Comparison of ENCODE assay signal across 22 cellular contexts in genomic region chr12:92619730-92620684, GRCh38.
DNase-seq lines count a peak whose midpoint lies in the region; ATAC-seq and TF ChIP-seq lines count a peak whose summit lies in the region.
"Had no signal": no experiment of that assay in that cellular context is flagged by ENCODE, and none has a peak within 500 bp of the region (broad histone marks: within the 10 kb centered on the region; RNA-seq: fewer than 3 reads in every experiment).

No MANE protein-coding gene starts in this region.

- H3K27me3 ChIP-seq in breast epithelium (no peaks in the 10 kb centered on the region), foreskin keratinocyte (no peaks in the 10 kb centered on the region), mesendoderm (ENCODE audit: insufficient read depth, low read length, poor library complexity) (no peaks in the 10 kb centered on the region)
- H3K27me3 ChIP-seq: ascending aorta, neural progenitor cell, SJSA1, spleen, uterus had no signal

- H3K9ac ChIP-seq in mesendoderm (ENCODE audit: low read length): no peak overlapping the region
- H3K9ac ChIP-seq: neural progenitor cell had no signal

- H3K18ac ChIP-seq in mesendoderm (ENCODE audit: low read length): no peak overlapping the region

- no peak for TF ChIP-seq CTCF in MCF 10A (IDR thresholded peaks at IDR 0.05; ENCODE audit: unreplicated experiment)
- TF ChIP-seq CTCF in breast epithelium (IDR thresholded peaks at IDR 0.05): no peak
- no peak for TF ChIP-seq CTCF in foreskin keratinocyte (conservative IDR thresholded peaks at IDR 0.05)

- H3K4me3 ChIP-seq in breast epithelium: no peak overlapping the region
- no peak overlapping the region for H3K4me3 ChIP-seq in mesendoderm (ENCODE audit: low read length)
- H3K4me3 ChIP-seq: ascending aorta, neural progenitor cell, SJSA1, spleen, uterus had no signal

- TF ChIP-seq POLR2A in breast epithelium (IDR thresholded peaks at IDR 0.05): no peak

- peak overlapping the region; percentile 33 for H3K27ac Mint-ChIP-seq in MCF 10A (ENCODE audit: low read depth, unreplicated experiment)
- H3K27ac Mint-ChIP-seq: activated CD4-positive, alpha-beta memory T cell treated with anti-CD3 and anti-CD28 coated beads, Interleukin-2, amount 10 ng/mL, durations not matched to agents 7 days and 5 days; activated T-cell treated with anti-CD3 and anti-CD28 coated beads, Interleukin-2, amount 50 U/mL, for 24 hours; mesothelial cell of epicardium; neural progenitor cell had no signal

- H3K9me3 ChIP-seq in breast epithelium: no peaks in the 10 kb centered on the region
- H3K9me3 ChIP-seq: ascending aorta, uterus had no signal

- intact Hi-C loops in MCF 10A (cut with micrococcal nuclease): no loop called here
- intact Hi-C loops in breast epithelium (cut with DNase I; ENCODE audit: low total_unique reads): no loop called here

- no peaks in the 10 kb centered on the region for H3K9me3 Mint-ChIP-seq in MCF 10A (ENCODE audit: unreplicated experiment)

- H2BK15ac ChIP-seq in mesendoderm (replicated peaks; ENCODE audit: low read depth): no peak overlapping the region

- no peaks in the 10 kb centered on the region for H3K79me2 ChIP-seq in mesendoderm (ENCODE audit: control insufficient read depth, insufficient read depth, low read length)

- H3K27ac ChIP-seq in breast epithelium (peak overlapping the region in 1 of 2 donors; percentile 29), foreskin keratinocyte (no peak overlapping the region), mesendoderm (ENCODE audit: low read depth, low read length) (no peak overlapping the region)
- H3K27ac ChIP-seq: ascending aorta, neural progenitor cell, SJSA1, spleen, uterus had no signal

- peaks cover 41% of the 10 kb centered on the region for H3K4me1 Mint-ChIP-seq in MCF 10A (ENCODE audit: insufficient read depth, unreplicated experiment)
- H3K4me1 Mint-ChIP-seq: activated CD4-positive, alpha-beta memory T cell treated with anti-CD3 and anti-CD28 coated beads, Interleukin-2, amount 10 ng/mL, durations not matched to agents 7 days and 5 days had no signal

- H4K5ac ChIP-seq in mesendoderm (ENCODE audit: low read length): no peak overlapping the region

- no peak overlapping the region for H2AK5ac ChIP-seq in mesendoderm (ENCODE audit: low read length)

- H2BK5ac ChIP-seq in mesendoderm (ENCODE audit: low read length): no peak overlapping the region

- DNase-seq in MCF 10A (ENCODE audit: unreplicated experiment) (peak; percentile 43), breast epithelium (ENCODE audit: low spot score in 2 of 2) (no peak), SK-MEL-5 (ENCODE audit: low read depth, low spot score) (peak; percentile 48), foreskin keratinocyte (no peak), HPDE6-E6E7 (ENCODE audit: extremely low spot score) (no peak), mesendoderm (no peak)
- DNase-seq: activated CD4-positive, alpha-beta memory T cell treated with anti-CD3 and anti-CD28 coated beads, Interleukin-2, amount 10 ng/mL, durations not matched to agents 7 days and 5 days; activated CD4-positive, CD25-positive, alpha-beta regulatory T cell; activated naive CD4-positive, alpha-beta T cell treated with Interleukin-2 at 50 U/mL for 16 hours; activated T-cell treated with anti-CD3 and anti-CD28 coated beads, Interleukin-2, amount 50 U/mL, for 24 hours; KG1; kidney glomerular epithelial cell; NCI-H2029 treated with DMSO at 0.1 percent for 48 hours; spleen; stimulated activated CD8-positive, alpha-beta memory T cell treated with anti-CD3 and anti-CD28 coated beads, Interleukin-4, amount 100 ng/mL, for 48 hours; uterus had no signal

- ATAC-seq in foreskin keratinocyte: peak; percentile 56
- ATAC-seq in HG03097 (IDR thresholded peaks at IDR 0.05; ENCODE audit: low FRiP score, unreplicated experiment): no peak
- no peak for ATAC-seq in HG03442 (IDR thresholded peaks at IDR 0.05; ENCODE audit: unreplicated experiment)

- no peaks in the 10 kb centered on the region for H3K4me1 ChIP-seq in breast epithelium
- H3K4me1 ChIP-seq in foreskin keratinocyte: peaks cover 41% of the 10 kb centered on the region
- no peaks in the 10 kb centered on the region for H3K4me1 ChIP-seq in mesendoderm (ENCODE audit: control insufficient read depth, low read depth, low read length)
- H3K4me1 ChIP-seq: ascending aorta, neural progenitor cell, spleen, uterus had no signal

- BruUV-seq in MCF 10A (replicated peaks; lab: Mats Ljungman, UMichigan): no TSS peak

- no peak overlapping the region for H3K23ac ChIP-seq in mesendoderm (ENCODE audit: low read length)

- POLR2A ChIA-PET in MCF 10A (lab: Yijun Ruan, JAX): interaction anchor here (1.0 kb wide), 1 partner anchor 10 kb away, joined by 3 read pairs; no protein-coding TSS in a partner anchor

- H3K4me2 ChIP-seq in mesendoderm (ENCODE audit: low read length): no peak overlapping the region
- H3K4me2 ChIP-seq: neural progenitor cell had no signal

- CTCF ChIA-PET in MCF 10A (lab: Yijun Ruan, JAX): interaction anchor here (0.8 kb wide), 1 partner anchor 30 kb away, joined by 3 read pairs; no protein-coding TSS in a partner anchor

- H3K36me3 ChIP-seq in breast epithelium: no peaks in the 10 kb centered on the region
- no peaks in the 10 kb centered on the region for H3K36me3 ChIP-seq in mesendoderm (ENCODE audit: control insufficient read depth, insufficient read depth, low read length)
- H3K36me3 ChIP-seq: ascending aorta, neural progenitor cell, SJSA1, spleen, uterus had no signal

- in situ Hi-C loops in SK-MEL-5 (cut with HindIII; ENCODE audit: low pct_unique_long_range_greater_than_20kb, low sequenced_read_pairs): no loop called here

- H3K4ac ChIP-seq in mesendoderm (ENCODE audit: low read depth, low read length): no peak overlapping the region

- no peak overlapping the region for H4K8ac ChIP-seq in mesendoderm (ENCODE audit: low read depth, low read length)

- no CpG with 5 or more reads among the region's 8 CpGs for WGBS in mesendoderm (ENCODE audit: extremely low coverage, insufficient coverage, low lambda C conversion rate)

- no peaks in the 10 kb centered on the region for H3K79me1 ChIP-seq in mesendoderm (ENCODE audit: low read length)

- H3K56ac ChIP-seq in mesendoderm (ENCODE audit: low read length): no peak overlapping the region

- H3K27me3 Mint-ChIP-seq in MCF 10A (ENCODE audit: insufficient read depth, unreplicated experiment): no peaks in the 10 kb centered on the region
- H3K27me3 Mint-ChIP-seq: activated CD4-positive, alpha-beta memory T cell treated with anti-CD3 and anti-CD28 coated beads, Interleukin-2, amount 10 ng/mL, durations not matched to agents 7 days and 5 days; activated T-cell treated with anti-CD3 and anti-CD28 coated beads, Interleukin-2, amount 50 U/mL, for 24 hours had no signal

- no peak overlapping the region for H3K4me3 Mint-ChIP-seq in MCF 10A (ENCODE audit: unreplicated experiment)
- H3K4me3 Mint-ChIP-seq: activated CD4-positive, alpha-beta memory T cell treated with anti-CD3 and anti-CD28 coated beads, Interleukin-2, amount 10 ng/mL, durations not matched to agents 7 days and 5 days; activated T-cell treated with anti-CD3 and anti-CD28 coated beads, Interleukin-2, amount 50 U/mL, for 24 hours; mesothelial cell of epicardium; neural progenitor cell had no signal

- no peak overlapping the region for H2BK120ac ChIP-seq in mesendoderm (ENCODE audit: low read depth, low read length)

- H3K36me3 Mint-ChIP-seq in MCF 10A (ENCODE audit: insufficient read depth, unreplicated experiment): no peaks in the 10 kb centered on the region
- H3K36me3 Mint-ChIP-seq: mesothelial cell of epicardium, neural progenitor cell had no signal

Comparison
In these comparisons a context has a peak if more than half of its experiments do, and no peak if none do; other contexts are left out.
1. DNase-seq: peak in MCF 10A (single experiment) and SK-MEL-5 (single experiment); none in breast epithelium (0 of 2), foreskin keratinocyte (0 of 2), HPDE6-E6E7 (single experiment) and mesendoderm (single experiment).